Comparison of ENCODE assay signal across 1 cellular context in genomic region chr12:31948697-31949359, GRCh38.
TF ChIP-seq lines count a peak whose summit lies in the region.
"Not testable (repeated sequence)": the region's sequence is repeated elsewhere in the genome, so short reads cannot be mapped to it uniquely, and the experiment has no call there.

No MANE protein-coding gene starts in this region.

TF ChIP-seq in HepG2, 621 proteins besides CTCF, POLR2A, EP300 and RAD21 (continued from another document):
- TF ChIP-seq YEATS4 (CRISPR knock-in tag; IDR thresholded peaks at IDR 0.05; ENCODE audit: borderline replicate concordance) = 0 out of 2 replicates have a peak, but pooled peaks have one; percentile 33
- TF ChIP-seq RARA (CRISPR knock-in tag; IDR thresholded peaks at IDR 0.05) = peak; percentile 86
- TF ChIP-seq HMG20B (CRISPR knock-in tag; conservative IDR thresholded peaks at IDR 0.05) = peak; percentile 73
- peak; percentile 61 for TF ChIP-seq THAP11 (CRISPR knock-in tag; IDR thresholded peaks at IDR 0.05)
- TF ChIP-seq ATF4 (CRISPR knock-in tag; IDR thresholded peaks at IDR 0.05) = 0 out of 4 replicates have a peak, but pooled peaks of 1 of the 2 experiments have one; percentile 23
- peak; percentile 92 for TF ChIP-seq ZMYM4 (CRISPR knock-in tag; IDR thresholded peaks at IDR 0.05)
- peak; percentile 55; the same call in 1 of the 2 replicates for TF ChIP-seq ATF7 (IDR thresholded peaks at IDR 0.05)
- TF ChIP-seq ATF7 (CRISPR knock-in tag; IDR thresholded peaks at IDR 0.05) = not testable (repeated sequence)
- TF ChIP-seq ESRRA (CRISPR knock-in tag; IDR thresholded peaks at IDR 0.05; ENCODE audit: low read depth) = peak; percentile 81; the same call in 1 of the 2 replicates
- TF ChIP-seq BCL6 (CRISPR knock-in tag; IDR thresholded peaks at IDR 0.05) = peak; percentile 71
- peak; percentile 21; the same call in 1 of the 2 replicates for TF ChIP-seq PATZ1 (CRISPR knock-in tag; IDR thresholded peaks at IDR 0.05)
- TF ChIP-seq HOXA3 (CRISPR knock-in tag; IDR thresholded peaks at IDR 0.05) = peak; percentile 55; the same call in 1 of the 2 replicates
- peak; percentile 99 for TF ChIP-seq ZNF280D (CRISPR knock-in tag; IDR thresholded peaks at IDR 0.05)
- TF ChIP-seq ZGPAT (CRISPR knock-in tag; IDR thresholded peaks at IDR 0.05) = peak; percentile 75
- peak; percentile 46; the same call in 1 of the 2 replicates for TF ChIP-seq FOXK2 (IDR thresholded peaks at IDR 0.05)
- peak; percentile 88 for TF ChIP-seq HMG20A (CRISPR knock-in tag; IDR thresholded peaks at IDR 0.05; ENCODE audit: borderline replicate concordance)
- TF ChIP-seq ZKSCAN1 (IDR thresholded peaks at IDR 0.05; ENCODE audit: low read length) = peak; percentile 50; the same call in 1 of the 2 replicates
- 0 out of 2 replicates have a peak, but pooled peaks have one; percentile 44 for TF ChIP-seq KDM6A (CRISPR knock-in tag; IDR thresholded peaks at IDR 0.05; ENCODE audit: low read depth)
- peak; percentile 96 for TF ChIP-seq GFI1 (CRISPR knock-in tag; IDR thresholded peaks at IDR 0.05; ENCODE audit: borderline replicate concordance)
- peak; percentile 34; the same call in 1 of the 2 replicates for TF ChIP-seq ZBTB33 (CRISPR knock-in tag; IDR thresholded peaks at IDR 0.05)
- peak; percentile 89 for TF ChIP-seq HHEX (CRISPR knock-in tag; IDR thresholded peaks at IDR 0.05)
- TF ChIP-seq TCF7 (IDR thresholded peaks at IDR 0.05; ENCODE audit: low read depth) = peak; percentile 91
- peak; percentile 48; the same call in 1 of the 2 replicates for TF ChIP-seq MEIS1 (CRISPR knock-in tag; IDR thresholded peaks at IDR 0.05; ENCODE audit: borderline replicate concordance)
- peak; percentile 55; the same call in 1 of the 2 replicates for TF ChIP-seq HNF1B (CRISPR knock-in tag; IDR thresholded peaks at IDR 0.05)
- peak; percentile 57; the same call in 1 of the 2 replicates for TF ChIP-seq ZNF501 (CRISPR knock-in tag; IDR thresholded peaks at IDR 0.05)
